33 cellular contexts compared by ENCODE assay signal in genomic region chr9:127857278-127857677, GRCh38. TPM values are rescaled to one million over a fixed set of nuclear protein-coding genes. Genes with fewer than 3 reads are reported as not detected.
DNase-seq lines count a peak whose midpoint lies in the region; FAIRE-seq and TF ChIP-seq lines count a peak whose summit lies in the region.
"Had no signal": no experiment of that assay in that cellular context is flagged by ENCODE, and none has a peak within 500 bp of the region (broad histone marks: within the 10 kb centered on the region; RNA-seq: fewer than 3 reads in every experiment).

No MANE protein-coding gene starts in this region.

- 26 to 45% (median 45%) methylated on average over 4 of the region's 4 CpGs for WGBS in spleen, 5 donors

- no peak for TF ChIP-seq POLR2A in endothelial cell of umbilical vein (IDR thresholded peaks at IDR 0.05; ENCODE audit: low read depth, low read length)
- TF ChIP-seq POLR2A in spleen (IDR thresholded peaks at IDR 0.05), result no peak

- no peaks in the 10 kb centered on the region for H3K9me1 ChIP-seq in endothelial cell of umbilical vein (replicated peaks; ENCODE audit: control insufficient read depth, extremely low read depth, insufficient read depth, low read length)

- H3K36me3 ChIP-seq in Loucy (ENCODE audit: insufficient read depth, low read length) (no peaks in the 10 kb centered on the region), endothelial cell of umbilical vein (ENCODE audit: control insufficient read depth in 2 of 2, extremely low read depth in 1 of 2, insufficient read depth in 2 of 2, low read length in 2 of 2) (peaks cover 2 to 4% of the 10 kb centered on the region in 2 experiments), spleen (no peaks in the 10 kb centered on the region)
- H3K36me3 ChIP-seq: adrenal gland, esophagus squamous epithelium, pancreas, stomach had no signal

- BruUV-seq in endothelial cell of umbilical vein (replicated peaks; lab: Mats Ljungman, UMichigan), result no TSS peak

- intact Hi-C loops in endothelial cell of umbilical vein (cut with micrococcal nuclease), result no loop called here
- intact Hi-C loops in spleen (cut with DNase I; ENCODE audit: low total_unique reads), result no loop called here

- DNase-seq in activated CD4-positive, alpha-beta T cell treated with anti-CD3 and anti-CD28 coated beads, Interleukin-2, amount 10 ng/mL, durations not matched to agents 7 days and 5 days, result no peak
- no peak for DNase-seq in activated CD4-positive, alpha-beta T cell treated with anti-CD3 and anti-CD28 coated beads for 4 hours
- DNase-seq in endothelial cell of umbilical vein (ENCODE audit: low read depth, low spot score) (no peak), spleen (no peak), LoVo (ENCODE audit: low spot score) (no peak), NCI-H524 treated with DMSO at 0.1 percent for 48 hours (lab: John Stamatoyannopoulos, UW) (no peak), ureter (ENCODE audit: low spot score) (no peak)
- DNase-seq: activated CD4-positive, alpha-beta T cell treated with anti-CD3 and anti-CD28 coated beads for 48 hours; activated gamma-delta T cell treated with Interleukin-2 at 50 U/mL for 16 hours; activated T-cell treated with anti-CD3 and anti-CD28 coated beads, Interleukin-2, amount 50 U/mL, for 24 hours; body of pancreas; Calu3; dorsolateral prefrontal cortex; esophagus squamous epithelium; foreskin keratinocyte; GM23248; mesendoderm; NCI-H2107; retina; stimulated activated CD4-positive, alpha-beta T cell treated with anti-CD3 and anti-CD28 coated beads, Interleukin-2, amount 100 ng/mL, for 24 hours; stimulated activated CD8-positive, alpha-beta memory T cell treated with anti-CD3 and anti-CD28 coated beads, Interleukin-4, amount 100 ng/mL, for 48 hours; stomach; T-helper 9 cell had no signal

- H3K9me3 ChIP-seq in Loucy (ENCODE audit: insufficient read depth, low read depth, low read length), result no peaks in the 10 kb centered on the region
- H3K9me3 ChIP-seq in endothelial cell of umbilical vein (replicated peaks; ENCODE audit: control insufficient read depth, insufficient read depth, low read length), result no peaks in the 10 kb centered on the region
- no peaks in the 10 kb centered on the region for H3K9me3 ChIP-seq in spleen
- H3K9me3 ChIP-seq: adrenal gland, body of pancreas, esophagus squamous epithelium, pancreas, SJSA1, stomach had no signal

- no peaks in the 10 kb centered on the region for H3K79me2 ChIP-seq in Loucy (ENCODE audit: insufficient read depth, low read length)
- H3K79me2 ChIP-seq in endothelial cell of umbilical vein (ENCODE audit: control insufficient read depth, insufficient read depth, low read length), result peaks cover 26% of the 10 kb centered on the region
- H3K79me2 ChIP-seq: hepatocyte had no signal

- H3K9ac ChIP-seq in Loucy (ENCODE audit: low read depth, low read length, poor library complexity, severe bottlenecking), result peak overlapping the region; percentile 26
- H3K9ac ChIP-seq in endothelial cell of umbilical vein (replicated peaks; ENCODE audit: extremely low read depth, insufficient read depth, low read length), result no peak overlapping the region
- H3K9ac ChIP-seq: GM23248 had no signal

- H3K27ac ChIP-seq in endothelial cell of umbilical vein (ENCODE audit: insufficient read depth, low read depth, low read length) (peak overlapping the region; percentile 58), spleen (peak overlapping the region; percentile 19 to 91 (median 86))
- H3K27ac ChIP-seq: 22Rv1, foreskin keratinocyte, GM23248, hepatocyte, SJSA1 had no signal

- peaks cover 2% of the 10 kb centered on the region for H3K27me3 Mint-ChIP-seq in activated CD4-positive, alpha-beta T cell treated with anti-CD3 and anti-CD28 coated beads, Interleukin-2, amount 10 ng/mL, durations not matched to agents 7 days and 5 days
- H3K27me3 Mint-ChIP-seq: activated T-cell treated with anti-CD3 and anti-CD28 coated beads, Interleukin-2, amount 50 U/mL, for 24 hours had no signal

- peaks cover 2% of the 10 kb centered on the region for H3K9me3 Mint-ChIP-seq in activated CD4-positive, alpha-beta T cell treated with anti-CD3 and anti-CD28 coated beads, Interleukin-2, amount 10 ng/mL, durations not matched to agents 7 days and 5 days
- H3K9me3 Mint-ChIP-seq: activated T-cell treated with anti-CD3 and anti-CD28 coated beads, Interleukin-2, amount 50 U/mL, for 24 hours; neural crest cell had no signal

- H4K20me1 ChIP-seq in Loucy (ENCODE audit: insufficient read depth, low read length, poor library complexity, severe bottlenecking) (no peaks in the 10 kb centered on the region), endothelial cell of umbilical vein (replicated peaks; ENCODE audit: control insufficient read depth, extremely low read depth, insufficient read depth, low read length) (no peaks in the 10 kb centered on the region)

- FAIRE-seq in endothelial cell of umbilical vein (lab: Jason Lieb, UNC), result no peak
- FAIRE-seq: endometrium, pancreas, urothelium cell line had no signal

- H3K4me2 ChIP-seq in Loucy (ENCODE audit: low read depth, low read length, poor library complexity, severe bottlenecking) (no peak overlapping the region), endothelial cell of umbilical vein (ENCODE audit: insufficient read depth, low read length) (no peak overlapping the region)
- H3K4me2 ChIP-seq: hepatocyte, smooth muscle cell had no signal

- H3K27ac Mint-ChIP-seq in activated CD4-positive, alpha-beta T cell treated with anti-CD3 and anti-CD28 coated beads, Interleukin-2, amount 10 ng/mL, durations not matched to agents 7 days and 5 days, result peak overlapping the region; percentile 19
- H3K27ac Mint-ChIP-seq: activated T-cell treated with anti-CD3 and anti-CD28 coated beads, Interleukin-2, amount 50 U/mL, for 24 hours had no signal

- POLR2A ChIA-PET in activated CD4-positive, alpha-beta T cell treated with anti-CD3 and anti-CD28 coated beads, Interleukin-2, amount 10 ng/mL, durations not matched to agents 7 days and 5 days (lab: Charles Lee), result no interaction called here
- POLR2A ChIA-PET in endothelial cell of umbilical vein (lab: Charles Lee), result no interaction called here

- dilution Hi-C loops in endothelial cell of umbilical vein (cut with MboI; ENCODE audit: extremely low pct_ligation_motif_present, low sequenced_read_pairs), result no loop called here

- CTCF ChIA-PET in activated CD4-positive, alpha-beta T cell treated with anti-CD3 and anti-CD28 coated beads, Interleukin-2, amount 10 ng/mL, durations not matched to agents 7 days and 5 days (lab: Charles Lee), result interaction anchor here (1.3 kb wide), 1 partner anchor 12 kb away, joined by 4 read pairs; no protein-coding TSS in a partner anchor
- CTCF ChIA-PET in endothelial cell of umbilical vein (lab: Charles Lee), result interaction anchor here (6.3 kb wide), 1 partner anchor 11 kb away, joined by 101 read pairs; no protein-coding TSS in a partner anchor

- H3K4me1 ChIP-seq in Loucy (ENCODE audit: insufficient read depth, low read length, poor library complexity, severe bottlenecking), result peaks cover 58% of the 10 kb centered on the region
- H3K4me1 ChIP-seq in endothelial cell of umbilical vein (ENCODE audit: control insufficient read depth, extremely low read depth, insufficient read depth, low read length), result peaks cover 31% of the 10 kb centered on the region
- peaks cover 65 to 100% (median 88%) of the 10 kb centered on the region in 6 donors for H3K4me1 ChIP-seq in spleen
- H3K4me1 ChIP-seq: foreskin keratinocyte had no signal

- H3K4me1 Mint-ChIP-seq in activated CD4-positive, alpha-beta T cell treated with anti-CD3 and anti-CD28 coated beads, Interleukin-2, amount 10 ng/mL, durations not matched to agents 7 days and 5 days, result peaks cover 48% of the 10 kb centered on the region

- H3K36me3 Mint-ChIP-seq in activated CD4-positive, alpha-beta T cell treated with anti-CD3 and anti-CD28 coated beads, Interleukin-2, amount 10 ng/mL, durations not matched to agents 7 days and 5 days (ENCODE audit: low read depth), result peaks cover under 1% of the 10 kb centered on the region

- TF ChIP-seq CTCF in Loucy (conservative IDR thresholded peaks at IDR 0.05; ENCODE audit: low read length) (no peak), endothelial cell of umbilical vein (IDR thresholded peaks at IDR 0.05; ENCODE audit: extremely low read depth in 1 of 2, insufficient read depth in 1 of 2, low read depth in 1 of 2, low read length in 2 of 2) (no peak), spleen (IDR thresholded peaks at IDR 0.05 in 8 of 11, conservative IDR thresholded peaks at IDR 0.05 in 3 of 11) (no peak)

- 0 out of 2 replicates have a peak, but pooled peaks cover 4% of the 10 kb centered on the region for H3F3A ChIP-seq in Loucy (ENCODE audit: low read depth)

- H3K27me3 ChIP-seq in Loucy (ENCODE audit: insufficient read depth, low read length, poor library complexity, severe bottlenecking) (no peaks in the 10 kb centered on the region), endothelial cell of umbilical vein (ENCODE audit: control insufficient read depth in 2 of 2, insufficient read depth in 2 of 2, low read length in 2 of 2) (no peaks in the 10 kb centered on the region), spleen (replicated peaks in 1 of 7) (no peaks in the 10 kb centered on the region)
- H3K27me3 ChIP-seq: adrenal gland, body of pancreas, dorsolateral prefrontal cortex, esophagus squamous epithelium, foreskin keratinocyte, hepatocyte, pancreas, SJSA1, stomach had no signal

- H3K4me3 ChIP-seq in Loucy (ENCODE audit: low read length, poor library complexity, severe bottlenecking), result no peak overlapping the region
- no peak overlapping the region for H3K4me3 ChIP-seq in endothelial cell of umbilical vein (replicated peaks in 1 of 3; ENCODE audit: insufficient read depth in 1 of 3, low read depth in 1 of 3, low read length in 3 of 3)
- no peak overlapping the region for H3K4me3 ChIP-seq in spleen
- H3K4me3 ChIP-seq: adrenal gland, body of pancreas, dorsolateral prefrontal cortex, esophagus squamous epithelium, GM23248, hepatocyte, pancreas, SJSA1, smooth muscle cell, stomach had no signal

- no peak overlapping the region for H3K4me3 Mint-ChIP-seq in activated CD4-positive, alpha-beta T cell treated with anti-CD3 and anti-CD28 coated beads, Interleukin-2, amount 10 ng/mL, durations not matched to agents 7 days and 5 days
- H3K4me3 Mint-ChIP-seq: activated T-cell treated with anti-CD3 and anti-CD28 coated beads, Interleukin-2, amount 50 U/mL, for 24 hours; neural crest cell had no signal

- no peaks in the 10 kb centered on the region for H3K9me2 ChIP-seq in Loucy (replicated peaks; ENCODE audit: low read depth, low read length)

- H2AFZ ChIP-seq in Loucy (ENCODE audit: low read length) (no peak overlapping the region), endothelial cell of umbilical vein (ENCODE audit: low read depth, low read length) (no peak overlapping the region)
- H2AFZ ChIP-seq: GM23248, hepatocyte had no signal

RNA-seq across cellular contexts. Expression of gene ENG, which starts 2.8 kb away (rescaled TPM):
- 10 to 100 TPM; 17.2 to 17.3 TPM for total RNA-seq in activated CD4-positive, alpha-beta T cell treated with anti-CD3 and anti-CD28 coated beads, Interleukin-2, amount 10 ng/mL, durations not matched to agents 7 days and 5 days
- total RNA-seq in endothelial cell of umbilical vein, result 688 and 728 TPM in 2 replicates
- polyA plus RNA-seq in endothelial cell of umbilical vein, result 338 and 355 TPM in 2 replicates
- polyA plus RNA-seq in endothelial cell of umbilical vein (2011; cell fraction: cytosol; rRNA removed), result 321 and 356 TPM in 2 replicates
- 246 and 249 TPM in 2 replicates for polyA plus RNA-seq in endothelial cell of umbilical vein (2011; cell fraction: nucleus; rRNA removed)
- polyA plus RNA-seq in endothelial cell of umbilical vein (2012), result 646 and 659 TPM in 2 replicates
- polyA minus RNA-seq in endothelial cell of umbilical vein, result 275 and 289 TPM in 2 replicates
- 28.9 TPM for polyA minus RNA-seq in endothelial cell of umbilical vein (2011; cell fraction: cytosol; rRNA and poly(A)+ RNA removed)
- 123 and 127 TPM in 2 replicates for polyA minus RNA-seq in endothelial cell of umbilical vein (2011; cell fraction: nucleus; rRNA and poly(A)+ RNA removed)
- total RNA-seq in spleen, result 100 to 1,000 TPM; 150 to 334 (median 247) TPM
- 10 to 100 TPM; 29.2 to 63.1 (median 47.8) TPM for polyA plus RNA-seq in spleen
- total RNA-seq in ureter, result 83.6 TPM
- total RNA-seq: Calu3 had no signal

RNA-seq across cellular contexts. Expression of gene AK1, which starts 20.2 kb away (rescaled TPM):
- 10 to 100 TPM; 53.7 to 62.3 TPM for total RNA-seq in activated CD4-positive, alpha-beta T cell treated with anti-CD3 and anti-CD28 coated beads, Interleukin-2, amount 10 ng/mL, durations not matched to agents 7 days and 5 days
- 113 and 115 TPM in 2 replicates for total RNA-seq in endothelial cell of umbilical vein
- polyA plus RNA-seq in endothelial cell of umbilical vein, result 148 and 157 TPM in 2 replicates
- 189 and 191 TPM in 2 replicates for polyA plus RNA-seq in endothelial cell of umbilical vein (2011; cell fraction: cytosol; rRNA removed)
- 108 and 134 TPM in 2 replicates for polyA plus RNA-seq in endothelial cell of umbilical vein (2011; cell fraction: nucleus; rRNA removed)
- 173 and 181 TPM in 2 replicates for polyA plus RNA-seq in endothelial cell of umbilical vein (2012)
- polyA minus RNA-seq in endothelial cell of umbilical vein, result 33.5 and 35.7 TPM in 2 replicates
- 36.3 TPM for polyA minus RNA-seq in endothelial cell of umbilical vein (2011; cell fraction: cytosol; rRNA and poly(A)+ RNA removed)
- 5.2 TPM in 2 replicates for polyA minus RNA-seq in endothelial cell of umbilical vein (2011; cell fraction: nucleus; rRNA and poly(A)+ RNA removed)
- total RNA-seq in spleen, result 10 to 100 TPM; 41.3 to 89.7 (median 59.7) TPM
- polyA plus RNA-seq in spleen, result 10 to 100 TPM; 47.0 to 97.9 (median 82.7) TPM
- total RNA-seq in ureter, result 48.6 TPM

RNA-seq across cellular contexts. Expression of gene ST6GALNAC6, which starts 42.1 kb away (rescaled TPM):
- total RNA-seq in activated CD4-positive, alpha-beta T cell treated with anti-CD3 and anti-CD28 coated beads, Interleukin-2, amount 10 ng/mL, durations not matched to agents 7 days and 5 days, result 100 to 1,000 TPM; 100 to 122 TPM
- total RNA-seq in endothelial cell of umbilical vein, result 43.0 and 43.5 TPM in 2 replicates
- polyA plus RNA-seq in endothelial cell of umbilical vein, result 78.9 and 93.6 TPM in 2 replicates
- 43.5 and 55.9 TPM in 2 replicates for polyA plus RNA-seq in endothelial cell of umbilical vein (2011; cell fraction: cytosol; rRNA removed)
- 78.4 and 100.0 TPM in 2 replicates for polyA plus RNA-seq in endothelial cell of umbilical vein (2011; cell fraction: nucleus; rRNA removed)
- polyA plus RNA-seq in endothelial cell of umbilical vein (2012), result 27.3 and 41.2 TPM in 2 replicates
- polyA minus RNA-seq in endothelial cell of umbilical vein, result 50.1 and 50.4 TPM in 2 replicates
- polyA minus RNA-seq in endothelial cell of umbilical vein (2011; cell fraction: cytosol; rRNA and poly(A)+ RNA removed), result 17.7 TPM
- 20.0 and 24.0 TPM in 2 replicates for polyA minus RNA-seq in endothelial cell of umbilical vein (2011; cell fraction: nucleus; rRNA and poly(A)+ RNA removed)
- 100 to 1,000 TPM in 1 of 7 donors, 10 to 100 TPM in 6; 62.5 to 118 (median 75.9) TPM for total RNA-seq in spleen
- polyA plus RNA-seq in spleen, result 10 to 100 TPM; 29.0 to 68.0 (median 31.7) TPM
- total RNA-seq in ureter, result 48.9 TPM

RNA-seq across cellular contexts. Expression of gene FPGS, which starts 54.6 kb away (rescaled TPM):
- 10 to 100 TPM; 66.7 to 78.1 TPM for total RNA-seq in activated CD4-positive, alpha-beta T cell treated with anti-CD3 and anti-CD28 coated beads, Interleukin-2, amount 10 ng/mL, durations not matched to agents 7 days and 5 days
- total RNA-seq in endothelial cell of umbilical vein (90.2 and 90.7 TPM in 2 replicates), spleen (10 to 100 TPM; 33.3 to 94.6 (median 72.3) TPM), ureter (115 TPM)
- polyA plus RNA-seq in endothelial cell of umbilical vein (77.7 and 129 TPM in 2 replicates), spleen (10 to 100 TPM; 39.5 to 73.7 (median 60.5) TPM)
- polyA plus RNA-seq in endothelial cell of umbilical vein (2011; cell fraction: cytosol; rRNA removed), result 67.9 and 72.7 TPM in 2 replicates
- 116 and 150 TPM in 2 replicates for polyA plus RNA-seq in endothelial cell of umbilical vein (2011; cell fraction: nucleus; rRNA removed)
- polyA plus RNA-seq in endothelial cell of umbilical vein (2012), result 58.5 and 71.2 TPM in 2 replicates
- 76.5 and 80.5 TPM in 2 replicates for polyA minus RNA-seq in endothelial cell of umbilical vein
- 58.0 TPM for polyA minus RNA-seq in endothelial cell of umbilical vein (2011; cell fraction: cytosol; rRNA and poly(A)+ RNA removed)
- polyA minus RNA-seq in endothelial cell of umbilical vein (2011; cell fraction: nucleus; rRNA and poly(A)+ RNA removed), result 45.1 and 52.0 TPM in 2 replicates

RNA-seq across cellular contexts. Expression of gene ST6GALNAC4, which starts 59.6 kb away (rescaled TPM):
- 10 to 100 TPM; 16.8 to 22.4 TPM for total RNA-seq in activated CD4-positive, alpha-beta T cell treated with anti-CD3 and anti-CD28 coated beads, Interleukin-2, amount 10 ng/mL, durations not matched to agents 7 days and 5 days
- total RNA-seq in endothelial cell of umbilical vein, result 38.1 and 45.9 TPM in 2 replicates
- polyA plus RNA-seq in endothelial cell of umbilical vein, result 85.3 and 108 TPM in 2 replicates
- polyA plus RNA-seq in endothelial cell of umbilical vein (2011; cell fraction: cytosol; rRNA removed), result 44.2 and 64.3 TPM in 2 replicates
- polyA plus RNA-seq in endothelial cell of umbilical vein (2011; cell fraction: nucleus; rRNA removed), result 38.1 and 41.5 TPM in 2 replicates
- 39.9 and 49.4 TPM in 2 replicates for polyA plus RNA-seq in endothelial cell of umbilical vein (2012)
- polyA minus RNA-seq in endothelial cell of umbilical vein, result 38.1 and 51.5 TPM in 2 replicates
- polyA minus RNA-seq in endothelial cell of umbilical vein (2011; cell fraction: cytosol; rRNA and poly(A)+ RNA removed), result 129 TPM
- polyA minus RNA-seq in endothelial cell of umbilical vein (2011; cell fraction: nucleus; rRNA and poly(A)+ RNA removed), result 19.7 and 26.7 TPM in 2 replicates
- total RNA-seq in spleen, result 10 to 100 TPM; 48.6 to 92.8 (median 65.8) TPM
- 10 to 100 TPM; 16.0 to 36.7 (median 19.5) TPM for polyA plus RNA-seq in spleen
- total RNA-seq in ureter, result 25.8 TPM
